Comparison of ENCODE assay signal across 19 cellular contexts in genomic region chr2:159736048-159736447, GRCh38. TPM values are rescaled to one million over a fixed set of nuclear protein-coding genes. Genes with fewer than 3 reads are reported as not detected.
DNase-seq lines count a peak whose midpoint lies in the region; ATAC-seq and TF ChIP-seq lines count a peak whose summit lies in the region.
"Had no signal": no experiment of that assay in that cellular context is flagged by ENCODE, and none has a peak within 500 bp of the region (broad histone marks: within the 10 kb centered on the region; RNA-seq: fewer than 3 reads in every experiment).

No MANE protein-coding gene starts in this region.

- H3K4me2 ChIP-seq in neural progenitor cell, result no peak overlapping the region
- H3K4me2 ChIP-seq: KMS-11 had no signal

- H3K4me3 ChIP-seq in astrocyte of the spinal cord (ENCODE audit: low read depth, low read length), result no peak overlapping the region
- H3K4me3 ChIP-seq in neural progenitor cell, result no peak overlapping the region
- no peak overlapping the region for H3K4me3 ChIP-seq in Peyer's patch
- H3K4me3 ChIP-seq: uterus had no signal

- TF ChIP-seq POLR2A in Peyer's patch (IDR thresholded peaks at IDR 0.05), result no peak

- no peak for TF ChIP-seq CTCF in astrocyte of the spinal cord (IDR thresholded peaks at IDR 0.05; ENCODE audit: low read depth, low read length)
- TF ChIP-seq CTCF in foreskin keratinocyte (conservative IDR thresholded peaks at IDR 0.05), result no peak
- TF ChIP-seq CTCF in neural progenitor cell (IDR thresholded peaks at IDR 0.05), result no peak
- no peak for TF ChIP-seq CTCF in Peyer's patch (IDR thresholded peaks at IDR 0.05)

- CTCF ChIA-PET in activated CD8-positive, alpha-beta memory T cell treated with anti-CD3 and anti-CD28 coated beads, Interleukin-2, amount 10 ng/mL, durations not matched to agents 7 days and 5 days (lab: Charles Lee), result no interaction called here

- H3K9me3 ChIP-seq in neural progenitor cell (ENCODE audit: low read depth) (no peaks in the 10 kb centered on the region), Peyer's patch (no peaks in the 10 kb centered on the region)
- H3K9me3 ChIP-seq: Caco-2, uterus had no signal

- no peaks in the 10 kb centered on the region for H3K9me3 Mint-ChIP-seq in activated CD8-positive, alpha-beta memory T cell treated with anti-CD3 and anti-CD28 coated beads, Interleukin-2, amount 10 ng/mL, durations not matched to agents 7 days and 5 days (ENCODE audit: low read depth)
- no peaks in the 10 kb centered on the region for H3K9me3 Mint-ChIP-seq in neural progenitor cell

- peaks cover 99% of the 10 kb centered on the region for H3K79me2 ChIP-seq in neural progenitor cell (ENCODE audit: low read depth)

- no peak overlapping the region for H3K4me3 Mint-ChIP-seq in activated CD8-positive, alpha-beta memory T cell treated with anti-CD3 and anti-CD28 coated beads, Interleukin-2, amount 10 ng/mL, durations not matched to agents 7 days and 5 days
- H3K4me3 Mint-ChIP-seq in neural progenitor cell, result no peak overlapping the region

- H2AFZ ChIP-seq in neural progenitor cell (replicated peaks), result no peak overlapping the region

- H3K27me3 Mint-ChIP-seq in activated CD8-positive, alpha-beta memory T cell treated with anti-CD3 and anti-CD28 coated beads, Interleukin-2, amount 10 ng/mL, durations not matched to agents 7 days and 5 days, result no peaks in the 10 kb centered on the region
- peaks cover 2% of the 10 kb centered on the region for H3K27me3 Mint-ChIP-seq in neural progenitor cell (ENCODE audit: insufficient read depth, low read depth)
- H3K27me3 Mint-ChIP-seq: progenitor cell of endocrine pancreas had no signal

- H3K36me3 ChIP-seq in neural progenitor cell (peaks cover 39% of the 10 kb centered on the region), Peyer's patch (peaks cover 0 to 60% (median 0%) of the 10 kb centered on the region in 3 donors)
- H3K36me3 ChIP-seq: uterus had no signal

- peaks cover 53% of the 10 kb centered on the region for H3K36me3 Mint-ChIP-seq in activated CD8-positive, alpha-beta memory T cell treated with anti-CD3 and anti-CD28 coated beads, Interleukin-2, amount 10 ng/mL, durations not matched to agents 7 days and 5 days
- H3K36me3 Mint-ChIP-seq in neural progenitor cell, result peaks cover 30% of the 10 kb centered on the region

- no peak for DNase-seq in activated CD8-positive, alpha-beta memory T cell treated with anti-CD3 and anti-CD28 coated beads, Interleukin-2, amount 10 ng/mL, durations not matched to agents 7 days and 5 days
- DNase-seq in activated CD8-positive, alpha-beta memory T cell treated with anti-CD3 and anti-CD28 coated beads, Interleukin-2, amount 50 U/mL, for 48 hours, result no peak
- peak; percentile 50 for DNase-seq in HT1080 (ENCODE audit: low read depth)
- DNase-seq in astrocyte of the spinal cord (ENCODE audit: low read depth, low spot score), result peak; percentile 17
- DNase-seq in foreskin keratinocyte, result peak; percentile 68 to 75
- DNase-seq in neural progenitor cell (ENCODE audit: low spot score), result no peak
- no peak for DNase-seq in GOT3 (lab: John Stamatoyannopoulos, UW)
- DNase-seq in Peyer's patch, result no peak
- DNase-seq: activated CD4-positive, alpha-beta T cell treated with anti-CD3 and anti-CD28 coated beads for 4 hours; aorta; Caco-2; foreskin melanocyte; NCI-H146; SIG-M5; stimulated activated CD4-positive, alpha-beta T cell treated with anti-CD3 and anti-CD28 coated beads, Interleukin-12 subunit alpha, Interleukin-12 subunit beta, amount 100 ng/mL, for 4 hours; stimulated activated naive CD8-positive, alpha-beta T cell treated with anti-CD3 and anti-CD28 coated beads, Interleukin-15, Interleukin-2, amounts not matched to agents 100 U/mL and 50 U/mL, for 24 hours; uterus had no signal

- peaks cover 78% of the 10 kb centered on the region for H4K20me1 ChIP-seq in neural progenitor cell (ENCODE audit: low read depth)

- no peak overlapping the region for H3K9ac ChIP-seq in neural progenitor cell
- H3K9ac ChIP-seq: KMS-11 had no signal

- no peaks in the 10 kb centered on the region for H3F3A ChIP-seq in neural progenitor cell (ENCODE audit: low read depth)

- no peak for ATAC-seq in activated CD8-positive, alpha-beta memory T cell treated with anti-CD3 and anti-CD28 coated beads, Interleukin-2, amount 10 ng/mL, durations not matched to agents 7 days and 5 days
- peak; percentile 70 for ATAC-seq in foreskin keratinocyte
- ATAC-seq: stimulated activated naive CD8-positive, alpha-beta T cell treated with anti-CD3 and anti-CD28 coated beads, Interleukin-15, Interleukin-2, amounts not matched to agents 100 U/mL and 50 U/mL, for 24 hours had no signal

- H3K4me1 ChIP-seq in foreskin keratinocyte, result peaks cover 26% of the 10 kb centered on the region
- no peaks in the 10 kb centered on the region for H3K4me1 ChIP-seq in neural progenitor cell
- H3K4me1 ChIP-seq in Peyer's patch, result no peaks in the 10 kb centered on the region
- H3K4me1 ChIP-seq: Caco-2 had no signal

- H3K27ac Mint-ChIP-seq in activated CD8-positive, alpha-beta memory T cell treated with anti-CD3 and anti-CD28 coated beads, Interleukin-2, amount 10 ng/mL, durations not matched to agents 7 days and 5 days, result peak overlapping the region; percentile 11
- H3K27ac Mint-ChIP-seq in neural progenitor cell, result no peak overlapping the region
- H3K27ac Mint-ChIP-seq: progenitor cell of endocrine pancreas had no signal

- H3K4me1 Mint-ChIP-seq in activated CD8-positive, alpha-beta memory T cell treated with anti-CD3 and anti-CD28 coated beads, Interleukin-2, amount 10 ng/mL, durations not matched to agents 7 days and 5 days, result peaks cover 17% of the 10 kb centered on the region
- H3K4me1 Mint-ChIP-seq in neural progenitor cell, result no peaks in the 10 kb centered on the region

- in situ Hi-C loops in astrocyte of the spinal cord (cut with HindIII; ENCODE audit: low sequenced_read_pairs), result no loop called here

- H3K27me3 ChIP-seq in foreskin keratinocyte (no peaks in the 10 kb centered on the region), neural progenitor cell (no peaks in the 10 kb centered on the region), Peyer's patch (no peaks in the 10 kb centered on the region)
- H3K27me3 ChIP-seq: uterus had no signal

- H3K27ac ChIP-seq in foreskin keratinocyte (peak overlapping the region; percentile 48), neural progenitor cell (no peak overlapping the region), Peyer's patch (no peak overlapping the region)
- H3K27ac ChIP-seq: KMS-11, uterus had no signal

RNA-seq across cellular contexts. Expression of gene MARCHF7, which starts 23.7 kb away (rescaled TPM):
- 10 to 100 TPM; 80.7 to 84.3 TPM for total RNA-seq in activated CD8-positive, alpha-beta memory T cell treated with anti-CD3 and anti-CD28 coated beads, Interleukin-2, amount 10 ng/mL, durations not matched to agents 7 days and 5 days
- total RNA-seq in HT1080 (2014; rRNA removed; shearing (Covaris generic)), result 80.3 and 84.1 TPM in 2 replicates
- 77.1 and 96.7 TPM in 2 replicates for polyA plus RNA-seq in HT1080 (2015; cell fraction: cytosol; rRNA removed)
- 235 and 261 TPM in 2 replicates for polyA plus RNA-seq in HT1080 (2015; cell fraction: nucleus; rRNA removed)
- total RNA-seq in foreskin keratinocyte (85.2 and 98.1 TPM in 2 replicates), neural progenitor cell (ENCODE audit: low replicate concordance) (232 and 394 TPM in 2 replicates), Peyer's patch (100 to 1,000 TPM in 1 of 4 donors, 10 to 100 TPM in 3; 47.7 to 187 (median 78.7) TPM)
- 26.7 and 28.9 TPM in 2 replicates for polyA plus RNA-seq in foreskin keratinocyte

Comparison
In these comparisons a context has a peak if more than half of its experiments do, and no peak if none do; other contexts are left out.
1. DNase-seq: peak in HT1080 (single experiment), astrocyte of the spinal cord (single experiment) and foreskin keratinocyte (2 of 2); none in activated CD8-positive, alpha-beta memory T cell treated with anti-CD3 and anti-CD28 coated beads, Interleukin-2, amount 10 ng/mL, durations not matched to agents 7 days and 5 days (single experiment), activated CD8-positive, alpha-beta memory T cell treated with anti-CD3 and anti-CD28 coated beads, Interleukin-2, amount 50 U/mL, for 48 hours (single experiment), neural progenitor cell (single experiment), GOT3 (single experiment) and Peyer's patch (0 of 3).